In genomic region chr3:184249412-184250166, GRCh38 we compare ENCODE assay signal across 8 cellular contexts. TPM values are rescaled to one million over a fixed set of nuclear protein-coding genes. Genes with fewer than 3 reads are reported as not detected.
DNase-seq lines count a peak whose midpoint lies in the region; ATAC-seq lines count a peak whose summit lies in the region.

EEF1AKMT4 (plus strand) TSS chr3:184249672; CDS start chr3:184249695, 23 bp downstream.

- H3K9me3 Mint-ChIP-seq in activated CD4-positive, alpha-beta T cell treated with anti-CD3 and anti-CD28 coated beads, Interleukin-2, amount 10 ng/mL, durations not matched to agents 7 days and 5 days: no peaks in the 10 kb centered on the region

- H3K27ac Mint-ChIP-seq in activated CD4-positive, alpha-beta T cell treated with anti-CD3 and anti-CD28 coated beads, Interleukin-2, amount 10 ng/mL, durations not matched to agents 7 days and 5 days: peak within 1 kb of the TSS; percentile 97

- DNase-seq in C1 segment of cervical spinal cord (lab: John Stamatoyannopoulos, UW) (peak; percentile 28 to 92 (median 85)), NCI-H526 (lab: John Stamatoyannopoulos, UW) (peak; percentile 95 to 99), dedifferentiated amniotic fluid mesenchymal stem cell (ENCODE audit: extremely low spot score) (peak; percentile 96), left lobe of liver (ENCODE audit: low spot score) (peak; percentile 97)
- peak; percentile 96 for DNase-seq in activated CD4-positive, alpha-beta T cell treated with anti-CD3 and anti-CD28 coated beads, Interleukin-2, amount 10 ng/mL, durations not matched to agents 7 days and 5 days
- DNase-seq in stimulated activated CD4-positive, alpha-beta T cell treated with anti-CD3 and anti-CD28 coated beads, Interleukin-2, amount 100 ng/mL, for 4 hours (ENCODE audit: low read depth): peak; percentile 93

- peaks cover 13% of the 10 kb centered on the region for H3K4me1 Mint-ChIP-seq in activated CD4-positive, alpha-beta T cell treated with anti-CD3 and anti-CD28 coated beads, Interleukin-2, amount 10 ng/mL, durations not matched to agents 7 days and 5 days

- CTCF ChIA-PET in activated CD4-positive, alpha-beta T cell treated with anti-CD3 and anti-CD28 coated beads, Interleukin-2, amount 10 ng/mL, durations not matched to agents 7 days and 5 days (lab: Charles Lee): interaction anchor here (0.6 to 1.3 kb wide), 16 partner anchors 9 to 978 kb away, joined by 3 to 10 read pairs (median 4); no protein-coding TSS in a partner anchor

- H3K4me3 Mint-ChIP-seq in activated CD4-positive, alpha-beta T cell treated with anti-CD3 and anti-CD28 coated beads, Interleukin-2, amount 10 ng/mL, durations not matched to agents 7 days and 5 days: peak within 1 kb of the TSS; percentile 91

- H3K36me3 Mint-ChIP-seq in activated CD4-positive, alpha-beta T cell treated with anti-CD3 and anti-CD28 coated beads, Interleukin-2, amount 10 ng/mL, durations not matched to agents 7 days and 5 days (ENCODE audit: low read depth): peaks cover 8% of the 10 kb centered on the region

- ATAC-seq in GM19324 (IDR thresholded peaks at IDR 0.05; ENCODE audit: low FRiP score, unreplicated experiment): peak; percentile 88
- peak; percentile 83 for ATAC-seq in HG03469 (IDR thresholded peaks at IDR 0.05; ENCODE audit: unreplicated experiment)
- ATAC-seq in left lobe of liver: peak; percentile 93

- H3K27me3 Mint-ChIP-seq in activated CD4-positive, alpha-beta T cell treated with anti-CD3 and anti-CD28 coated beads, Interleukin-2, amount 10 ng/mL, durations not matched to agents 7 days and 5 days: no peaks in the 10 kb centered on the region

- POLR2A ChIA-PET in activated CD4-positive, alpha-beta T cell treated with anti-CD3 and anti-CD28 coated beads, Interleukin-2, amount 10 ng/mL, durations not matched to agents 7 days and 5 days (lab: Charles Lee): no interaction called here

RNA-seq across cellular contexts. Expression of gene EEF1AKMT4, which starts in this region (rescaled TPM):
- 1 to 10 TPM; 4.2 to 4.7 TPM for total RNA-seq in activated CD4-positive, alpha-beta T cell treated with anti-CD3 and anti-CD28 coated beads, Interleukin-2, amount 10 ng/mL, durations not matched to agents 7 days and 5 days
- total RNA-seq in left lobe of liver: 7.0 TPM

Comparison
In these comparisons a context has a peak if more than half of its experiments do, and no peak if none do; other contexts are left out.
1. Peak in every context shown above with its lines: DNase-seq and ATAC-seq.